ENCODE assay signal across 10 cellular contexts in the genomic region with DNA sequence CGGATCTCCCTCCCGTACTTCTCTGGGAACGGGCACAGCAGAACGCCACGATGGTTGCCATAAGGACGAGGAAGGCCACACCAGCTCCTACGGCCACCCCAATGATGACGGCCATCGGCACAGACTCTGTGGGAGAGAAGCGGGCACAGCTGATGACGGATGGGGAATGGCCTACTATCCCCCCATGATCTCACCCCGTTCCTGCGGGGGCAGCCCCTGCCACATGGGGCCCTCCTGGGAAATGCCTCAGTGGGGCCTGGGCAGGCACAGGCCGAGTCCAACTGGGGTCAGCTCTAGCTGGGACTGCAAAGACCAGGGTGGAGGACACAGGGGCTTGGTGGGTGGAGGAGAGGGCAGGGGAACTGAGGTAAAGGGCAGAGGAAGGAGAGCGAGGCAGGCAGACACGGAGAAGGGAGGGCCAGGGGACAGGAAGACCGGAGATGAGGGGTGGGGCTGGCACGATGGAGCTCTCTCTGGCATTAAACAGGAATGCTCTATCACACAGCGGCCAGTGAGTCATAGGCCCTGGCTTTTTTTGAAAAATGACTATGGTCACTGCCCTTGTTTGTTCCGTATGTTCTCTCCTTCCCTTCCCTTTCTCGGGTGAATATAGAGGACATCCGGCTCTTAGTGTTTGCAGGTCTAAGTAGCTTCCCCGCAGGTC.
DNase-seq lines count a peak whose midpoint lies in the region; ATAC-seq and TF ChIP-seq lines count a peak whose summit lies in the region.
"Had no signal": no experiment of that assay in that cellular context is flagged by ENCODE, and none has a peak within 500 bp of the region (broad histone marks: within the 10 kb centered on the region; RNA-seq: fewer than 3 reads in every experiment).

No MANE protein-coding gene starts in this region.

- H3K4me2 ChIP-seq in skeletal muscle satellite cell (ENCODE audit: low read length), result peak overlapping the region; percentile 33

- no peaks in the 10 kb centered on the region for H3K36me3 ChIP-seq in adrenal gland (replicated peaks in 1 of 2)
- H3K36me3 ChIP-seq in skeletal muscle satellite cell (ENCODE audit: insufficient read depth, low read length), result no peaks in the 10 kb centered on the region

- H3K9me3 ChIP-seq in adrenal gland (replicated peaks in 1 of 3) (no peaks in the 10 kb centered on the region), skeletal muscle satellite cell (replicated peaks; ENCODE audit: low read length) (no peaks in the 10 kb centered on the region)

- no peaks in the 10 kb centered on the region for H3K27me3 ChIP-seq in adrenal gland
- no peaks in the 10 kb centered on the region for H3K27me3 ChIP-seq in skeletal muscle satellite cell (ENCODE audit: control insufficient read depth, insufficient read depth, low read length)

- intact Hi-C loops in adrenal gland (cut with DNase I) (loop anchor here (10.0 kb wide), 1 partner anchor 117 kb away; no protein-coding TSS in a partner anchor), left ventricle myocardium superior (cut with micrococcal nuclease) (loop anchor here (10.0 kb wide), 1 partner anchor 117 kb away; no protein-coding TSS in a partner anchor)

- peak; percentile 54 for DNase-seq in GM04503 (ENCODE audit: low read depth)
- DNase-seq in adrenal gland, result peak; percentile 73 to 95 (median 91)
- peak; percentile 77 for DNase-seq in left ventricle myocardium superior
- no peak for DNase-seq in Kasumi-1 (lab: John Stamatoyannopoulos, UW)
- DNase-seq in NCI-H146 (lab: John Stamatoyannopoulos, UW), result no peak
- no peak for DNase-seq in NCI-H1417 (lab: John Stamatoyannopoulos, UW)
- DNase-seq: GDM1 had no signal

- 48 to 64% (median 62%) methylated on average over 16 to 23 of the region's 23 CpGs for WGBS in adrenal gland, 4 donors

- TF ChIP-seq POLR2A in adrenal gland (IDR thresholded peaks at IDR 0.05), result peak in 1 of 2 donors; percentile 19

- H3K9ac ChIP-seq in skeletal muscle satellite cell (ENCODE audit: low read depth, low read length), result peak overlapping the region; percentile 66

- peak overlapping the region; percentile 50 to 95 (median 91) for H3K27ac ChIP-seq in adrenal gland
- H3K27ac ChIP-seq: epithelial cell of prostate had no signal

- peak; percentile 73 for ATAC-seq in left ventricle myocardium superior
- no peak for ATAC-seq in HG02642 (IDR thresholded peaks at IDR 0.05; ENCODE audit: poor library complexity, unreplicated experiment)

- TF ChIP-seq CTCF in adrenal gland (IDR thresholded peaks at IDR 0.05), result no peak

- H3K4me1 ChIP-seq in adrenal gland (replicated peaks in 1 of 2), result peaks cover 18 to 34% of the 10 kb centered on the region in 2 donors
- peaks cover 24% of the 10 kb centered on the region for H3K4me1 ChIP-seq in skeletal muscle satellite cell (ENCODE audit: control insufficient read depth, insufficient read depth, low read length)

- no peak overlapping the region for H3K4me3 ChIP-seq in adrenal gland
- H3K4me3 ChIP-seq in skeletal muscle satellite cell (ENCODE audit: low read length), result peak overlapping the region; percentile 28

Comparison
In these comparisons a context has a peak if more than half of its experiments do, and no peak if none do; other contexts are left out.
1. DNase-seq: peak in GM04503 (single experiment), adrenal gland (7 of 7) and left ventricle myocardium superior (single experiment); none in Kasumi-1 (0 of 2), NCI-H146 (single experiment) and NCI-H1417 (0 of 3).